In the genomic region with DNA sequence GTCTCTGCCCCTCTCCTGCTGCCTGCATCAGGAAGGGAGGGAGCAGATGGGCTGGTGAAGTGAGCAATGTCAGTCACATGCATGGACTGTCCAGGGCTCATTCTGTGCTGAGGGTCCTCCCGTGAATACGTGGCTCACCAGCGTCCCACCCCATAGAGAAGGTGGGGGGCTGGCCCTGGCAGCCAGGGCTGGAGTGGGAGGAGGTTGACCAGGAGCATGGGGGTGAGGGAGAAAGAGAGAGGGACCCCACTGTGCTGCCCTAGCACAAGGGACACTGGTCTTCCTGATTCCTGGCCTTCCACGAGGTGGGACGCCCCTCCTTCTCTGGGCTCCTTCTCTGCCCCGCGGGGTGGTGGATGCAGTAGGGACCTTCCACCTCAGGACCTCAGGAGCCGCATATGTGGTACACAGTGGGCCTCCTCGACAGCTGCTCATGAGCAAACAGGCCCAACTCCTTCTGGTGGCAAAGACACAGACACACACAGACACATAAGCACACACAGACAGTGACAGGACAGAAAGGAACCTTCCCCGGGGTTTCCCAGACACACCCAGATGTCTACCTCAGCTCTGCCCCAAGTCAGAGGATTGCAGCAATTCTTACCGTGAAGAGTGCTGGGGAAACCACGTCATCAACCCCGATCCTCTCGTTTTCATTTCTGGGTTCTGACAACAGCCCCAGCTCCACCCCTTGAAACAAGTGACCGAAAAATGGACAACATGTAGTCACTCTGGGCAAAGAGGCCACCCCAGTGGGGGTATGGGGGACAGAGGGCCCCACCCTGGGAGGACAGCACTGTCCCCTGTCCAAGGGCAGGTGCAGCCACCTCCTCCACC, we compare ENCODE assay signal across 8 cellular contexts. TPM values are rescaled to one million over a fixed set of nuclear protein-coding genes. Genes with fewer than 3 reads are reported as not detected.
DNase-seq lines count a peak whose midpoint lies in the region; ATAC-seq and TF ChIP-seq lines count a peak whose summit lies in the region.

No MANE protein-coding gene starts in this region.

- H3K4me1 Mint-ChIP-seq in CD8-positive, alpha-beta T cell (ENCODE audit: low read depth), result no peaks in the 10 kb centered on the region
- H3K4me1 Mint-ChIP-seq in activated naive CD8-positive, alpha-beta T cell treated with anti-CD3 and anti-CD28 coated beads, Interleukin-2, amount 10 ng/mL, durations not matched to agents 7 days and 5 days, result peaks cover 40% of the 10 kb centered on the region
- no peaks in the 10 kb centered on the region for H3K4me1 Mint-ChIP-seq in chondrocyte (ENCODE audit: low read depth)

- H3K9me3 Mint-ChIP-seq in CD8-positive, alpha-beta T cell, result no peaks in the 10 kb centered on the region
- H3K9me3 Mint-ChIP-seq in activated naive CD8-positive, alpha-beta T cell treated with anti-CD3 and anti-CD28 coated beads, Interleukin-2, amount 10 ng/mL, durations not matched to agents 7 days and 5 days, result no peaks in the 10 kb centered on the region
- no peaks in the 10 kb centered on the region for H3K9me3 Mint-ChIP-seq in chondrocyte (ENCODE audit: low read depth)

- H3K36me3 ChIP-seq in CD8-positive, alpha-beta T cell (ENCODE audit: insufficient read depth, low read length), result no peaks in the 10 kb centered on the region
- H3K36me3 ChIP-seq in testis (ENCODE audit: low read depth, missing control alignments), result no peaks in the 10 kb centered on the region

- POLR2A ChIA-PET in CD8-positive, alpha-beta T cell (lab: Charles Lee), result no interaction called here
- POLR2A ChIA-PET in activated naive CD8-positive, alpha-beta T cell treated with anti-CD3 and anti-CD28 coated beads, Interleukin-2, amount 10 ng/mL, durations not matched to agents 7 days and 5 days (lab: Charles Lee), result interaction anchor here (0.9 to 2.1 kb wide), 3 partner anchors 13 to 366 kb away, joined by 3 to 8 read pairs (median 4); a partner anchor contains a TSS

- TF ChIP-seq CTCF in CD8-positive, alpha-beta T cell (IDR thresholded peaks at IDR 0.05), result no peak
- TF ChIP-seq CTCF in testis (IDR thresholded peaks at IDR 0.05) (no peak), chondrocyte (IDR thresholded peaks at IDR 0.05) (no peak)

- no peaks in the 10 kb centered on the region for H3K27me3 ChIP-seq in CD8-positive, alpha-beta T cell (ENCODE audit: insufficient read depth, low read length)
- no peaks in the 10 kb centered on the region for H3K27me3 ChIP-seq in testis

- H3K27me3 Mint-ChIP-seq in CD8-positive, alpha-beta T cell (ENCODE audit: low read depth), result peaks cover 5% of the 10 kb centered on the region
- H3K27me3 Mint-ChIP-seq in activated naive CD8-positive, alpha-beta T cell treated with anti-CD3 and anti-CD28 coated beads, Interleukin-2, amount 10 ng/mL, durations not matched to agents 7 days and 5 days, result peaks cover 7% of the 10 kb centered on the region
- peaks cover 56% of the 10 kb centered on the region for H3K27me3 Mint-ChIP-seq in chondrocyte (ENCODE audit: low read depth)

- intact Hi-C loops in CD8-positive, alpha-beta T cell (cut with DNase I, micrococcal nuclease), result no loop called here
- intact Hi-C loops in testis (cut with DNase I; ENCODE audit: low total_unique reads), result no loop called here

- no peak for TF ChIP-seq POLR2A in testis (IDR thresholded peaks at IDR 0.05)

- WGBS in testis, 2 donors, result 75 to 84% methylated on average over 6 to 15 of the region's 15 CpGs

- ATAC-seq in CD8-positive, alpha-beta T cell, result peak; percentile 83
- ATAC-seq in GM21529 (IDR thresholded peaks at IDR 0.05; ENCODE audit: unreplicated experiment), result peak; percentile 80
- peak; percentile 91 for ATAC-seq in activated naive CD8-positive, alpha-beta T cell treated with anti-CD3 and anti-CD28 coated beads, Interleukin-2, amount 10 ng/mL, durations not matched to agents 7 days and 5 days (ENCODE audit: low read depth)

- no peaks in the 10 kb centered on the region for H3K9me3 ChIP-seq in CD8-positive, alpha-beta T cell (ENCODE audit: low read length)
- H3K9me3 ChIP-seq in testis, result no peaks in the 10 kb centered on the region

- H3K27ac Mint-ChIP-seq in CD8-positive, alpha-beta T cell, result no peak overlapping the region
- H3K27ac Mint-ChIP-seq in activated naive CD8-positive, alpha-beta T cell treated with anti-CD3 and anti-CD28 coated beads, Interleukin-2, amount 10 ng/mL, durations not matched to agents 7 days and 5 days, result peak overlapping the region; percentile 86
- no peak overlapping the region for H3K27ac Mint-ChIP-seq in chondrocyte (ENCODE audit: unreplicated experiment)

- H3K4me3 Mint-ChIP-seq in CD8-positive, alpha-beta T cell, result no peak overlapping the region
- peak overlapping the region; percentile 67 for H3K4me3 Mint-ChIP-seq in activated naive CD8-positive, alpha-beta T cell treated with anti-CD3 and anti-CD28 coated beads, Interleukin-2, amount 10 ng/mL, durations not matched to agents 7 days and 5 days
- H3K4me3 Mint-ChIP-seq in chondrocyte (ENCODE audit: unreplicated experiment), result no peak overlapping the region

- CTCF ChIA-PET in CD8-positive, alpha-beta T cell (lab: Charles Lee), result interaction anchor here (1.5 kb wide), 1 partner anchor 49 kb away, joined by 6 read pairs; no protein-coding TSS in a partner anchor

- no peak overlapping the region for H3K4me3 ChIP-seq in CD8-positive, alpha-beta T cell (ENCODE audit: low read depth, low read length)
- H3K4me3 ChIP-seq in testis, result no peak overlapping the region

- H3K27ac ChIP-seq in CD8-positive, alpha-beta T cell (ENCODE audit: low read depth, low read length), result no peak overlapping the region
- H3K27ac ChIP-seq in testis, result no peak overlapping the region

- no peaks in the 10 kb centered on the region for H3K36me3 Mint-ChIP-seq in CD8-positive, alpha-beta T cell
- no peaks in the 10 kb centered on the region for H3K36me3 Mint-ChIP-seq in activated naive CD8-positive, alpha-beta T cell treated with anti-CD3 and anti-CD28 coated beads, Interleukin-2, amount 10 ng/mL, durations not matched to agents 7 days and 5 days
- peaks cover 3% of the 10 kb centered on the region for H3K36me3 Mint-ChIP-seq in chondrocyte (ENCODE audit: low read depth)

- peak in 1 of 7 experiments; percentile 41 for DNase-seq in CD8-positive, alpha-beta T cell
- peak; percentile 88 for DNase-seq in NOMO-1 treated with DMSO at 0.1 percent for 48 hours (lab: John Stamatoyannopoulos, UW; ENCODE audit: unreplicated experiment)
- DNase-seq in activated naive CD8-positive, alpha-beta T cell treated with anti-CD3 and anti-CD28 coated beads, Interleukin-2, amount 10 ng/mL, durations not matched to agents 7 days and 5 days, result peak; percentile 58
- DNase-seq in stimulated activated CD4-positive, alpha-beta T cell treated with anti-CD3 and anti-CD28 coated beads, Interleukin-1b, Interleukin-23, amount 100 ng/mL, for 4 hours (ENCODE audit: low read depth in 2 of 2), result peak; percentile 27 to 41
- no peak for DNase-seq in germinal center (ENCODE audit: low spot score)
- DNase-seq in testis, result no peak
- DNase-seq in chondrocyte (ENCODE audit: low spot score), result no peak

- no peaks in the 10 kb centered on the region for H3K4me1 ChIP-seq in CD8-positive, alpha-beta T cell (ENCODE audit: insufficient read depth, low read length)
- H3K4me1 ChIP-seq in testis, result no peaks in the 10 kb centered on the region

RNA-seq across cellular contexts. Expression of a gene that starts 3.6 kb away (rescaled TPM):
- total RNA-seq in CD8-positive, alpha-beta T cell, result not detected
- not detected for total RNA-seq in activated naive CD8-positive, alpha-beta T cell treated with anti-CD3 and anti-CD28 coated beads, Interleukin-2, amount 10 ng/mL, durations not matched to agents 7 days and 5 days
- total RNA-seq in testis (under 1 TPM in 1 of 2 donors, not detected in 1; 0.50 TPM), chondrocyte (not detected in 3 replicates)
- 1.1 TPM for polyA plus RNA-seq in testis (ENCODE audit: insufficient read depth, low read depth, low replicate concordance)

RNA-seq across cellular contexts. Expression of a gene that starts 28.4 kb away (rescaled TPM):
- total RNA-seq in CD8-positive, alpha-beta T cell, result under 1 TPM in 1 of 2 experiments, not detected in 1; 0.41 TPM
- total RNA-seq in activated naive CD8-positive, alpha-beta T cell treated with anti-CD3 and anti-CD28 coated beads, Interleukin-2, amount 10 ng/mL, durations not matched to agents 7 days and 5 days, result 1 to 10 TPM; 7.1 to 7.2 TPM
- total RNA-seq in testis (1 to 10 TPM; 1.4 to 2.0 TPM), chondrocyte (1.5 to 2.9 TPM (median 2.4 TPM) in 3 replicates)
- polyA plus RNA-seq in testis (ENCODE audit: insufficient read depth, low read depth, low replicate concordance), result 0.69 TPM

Comparison
In these comparisons a context has a peak if more than half of its experiments do, and no peak if none do; other contexts are left out.
1. DNase-seq: peak in NOMO-1 treated with DMSO at 0.1 percent for 48 hours (single experiment), activated naive CD8-positive, alpha-beta T cell treated with anti-CD3 and anti-CD28 coated beads, Interleukin-2, amount 10 ng/mL, durations not matched to agents 7 days and 5 days (single experiment) and stimulated activated CD4-positive, alpha-beta T cell treated with anti-CD3 and anti-CD28 coated beads, Interleukin-1b, Interleukin-23, amount 100 ng/mL, for 4 hours (2 of 2); none in germinal center (single experiment), testis (single experiment) and chondrocyte (single experiment).
2. Peak in every context shown above with its lines, with median percentiles within 50 percentile points of each other: ATAC-seq.